1 cellular context compared by ENCODE assay signal in the genomic region with DNA sequence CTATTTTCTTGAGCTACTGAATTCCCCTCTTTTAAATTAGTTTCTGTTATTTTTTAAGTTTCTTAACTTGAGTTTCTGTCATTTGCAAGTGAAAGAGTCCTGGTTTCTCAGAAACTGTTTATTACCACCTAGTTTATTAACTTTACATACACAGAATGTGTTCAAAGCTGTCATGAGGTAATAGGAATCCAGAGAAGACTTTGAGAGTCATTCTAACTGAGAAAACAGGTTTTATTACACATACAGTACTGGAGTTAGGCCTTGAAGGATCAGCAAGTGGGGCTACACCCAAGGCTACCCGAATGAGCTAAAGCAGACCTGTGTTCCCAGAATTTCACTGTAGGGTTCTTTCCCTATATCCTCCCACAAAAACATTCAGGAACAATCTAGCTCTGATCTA.
TF ChIP-seq lines count a peak whose summit lies in the region.

No MANE protein-coding gene starts in this region.

TF ChIP-seq in WTC11, 78 proteins besides CTCF, POLR2A, EP300 and RAD21 (continued from another document):
- TF ChIP-seq ZNF317 (CRISPR knock-in tag; IDR thresholded peaks at IDR 0.05; ENCODE audit: borderline replicate concordance, low read depth) (no peak), ZBTB43 (CRISPR knock-in tag; IDR thresholded peaks at IDR 0.05) (no peak), JAZF1 (CRISPR knock-in tag; IDR thresholded peaks at IDR 0.05) (no peak), ZBTB21 (CRISPR knock-in tag; IDR thresholded peaks at IDR 0.05; ENCODE audit: borderline replicate concordance) (no peak), ZNF423 (CRISPR knock-in tag; IDR thresholded peaks at IDR 0.05) (no peak)
- TF ChIP-seq, protein P1, sequence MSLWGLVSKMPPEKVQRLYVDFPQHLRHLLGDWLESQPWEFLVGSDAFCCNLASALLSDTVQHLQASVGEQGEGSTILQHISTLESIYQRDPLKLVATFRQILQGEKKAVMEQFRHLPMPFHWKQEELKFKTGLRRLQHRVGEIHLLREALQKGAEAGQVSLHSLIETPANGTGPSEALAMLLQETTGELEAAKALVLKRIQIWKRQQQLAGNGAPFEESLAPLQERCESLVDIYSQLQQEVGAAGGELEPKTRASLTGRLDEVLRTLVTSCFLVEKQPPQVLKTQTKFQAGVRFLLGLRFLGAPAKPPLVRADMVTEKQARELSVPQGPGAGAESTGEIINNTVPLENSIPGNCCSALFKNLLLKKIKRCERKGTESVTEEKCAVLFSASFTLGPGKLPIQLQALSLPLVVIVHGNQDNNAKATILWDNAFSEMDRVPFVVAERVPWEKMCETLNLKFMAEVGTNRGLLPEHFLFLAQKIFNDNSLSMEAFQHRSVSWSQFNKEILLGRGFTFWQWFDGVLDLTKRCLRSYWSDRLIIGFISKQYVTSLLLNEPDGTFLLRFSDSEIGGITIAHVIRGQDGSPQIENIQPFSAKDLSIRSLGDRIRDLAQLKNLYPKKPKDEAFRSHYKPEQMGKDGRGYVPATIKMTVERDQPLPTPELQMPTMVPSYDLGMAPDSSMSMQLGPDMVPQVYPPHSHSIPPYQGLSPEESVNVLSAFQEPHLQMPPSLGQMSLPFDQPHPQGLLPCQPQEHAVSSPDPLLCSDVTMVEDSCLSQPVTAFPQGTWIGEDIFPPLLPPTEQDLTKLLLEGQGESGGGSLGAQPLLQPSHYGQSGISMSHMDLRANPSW (CRISPR knock-in tag; conservative IDR thresholded peaks at IDR 0.05; ENCODE audit: low read depth) = no peak
- TF ChIP-seq, protein P2, sequence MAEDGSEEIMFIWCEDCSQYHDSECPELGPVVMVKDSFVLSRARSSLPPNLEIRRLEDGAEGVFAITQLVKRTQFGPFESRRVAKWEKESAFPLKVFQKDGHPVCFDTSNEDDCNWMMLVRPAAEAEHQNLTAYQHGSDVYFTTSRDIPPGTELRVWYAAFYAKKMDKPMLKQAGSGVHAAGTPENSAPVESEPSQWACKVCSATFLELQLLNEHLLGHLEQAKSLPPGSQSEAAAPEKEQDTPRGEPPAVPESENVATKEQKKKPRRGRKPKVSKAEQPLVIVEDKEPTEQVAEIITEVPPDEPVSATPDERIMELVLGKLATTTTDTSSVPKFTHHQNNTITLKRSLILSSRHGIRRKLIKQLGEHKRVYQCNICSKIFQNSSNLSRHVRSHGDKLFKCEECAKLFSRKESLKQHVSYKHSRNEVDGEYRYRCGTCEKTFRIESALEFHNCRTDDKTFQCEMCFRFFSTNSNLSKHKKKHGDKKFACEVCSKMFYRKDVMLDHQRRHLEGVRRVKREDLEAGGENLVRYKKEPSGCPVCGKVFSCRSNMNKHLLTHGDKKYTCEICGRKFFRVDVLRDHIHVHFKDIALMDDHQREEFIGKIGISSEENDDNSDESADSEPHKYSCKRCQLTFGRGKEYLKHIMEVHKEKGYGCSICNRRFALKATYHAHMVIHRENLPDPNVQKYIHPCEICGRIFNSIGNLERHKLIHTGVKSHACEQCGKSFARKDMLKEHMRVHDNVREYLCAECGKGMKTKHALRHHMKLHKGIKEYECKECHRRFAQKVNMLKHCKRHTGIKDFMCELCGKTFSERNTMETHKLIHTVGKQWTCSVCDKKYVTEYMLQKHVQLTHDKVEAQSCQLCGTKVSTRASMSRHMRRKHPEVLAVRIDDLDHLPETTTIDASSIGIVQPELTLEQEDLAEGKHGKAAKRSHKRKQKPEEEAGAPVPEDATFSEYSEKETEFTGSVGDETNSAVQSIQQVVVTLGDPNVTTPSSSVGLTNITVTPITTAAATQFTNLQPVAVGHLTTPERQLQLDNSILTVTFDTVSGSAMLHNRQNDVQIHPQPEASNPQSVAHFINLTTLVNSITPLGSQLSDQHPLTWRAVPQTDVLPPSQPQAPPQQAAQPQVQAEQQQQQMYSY (CRISPR knock-in tag; IDR thresholded peaks at IDR 0.05) = no peak
